ENCODE assay signal across 18 cellular contexts in the genomic region with DNA sequence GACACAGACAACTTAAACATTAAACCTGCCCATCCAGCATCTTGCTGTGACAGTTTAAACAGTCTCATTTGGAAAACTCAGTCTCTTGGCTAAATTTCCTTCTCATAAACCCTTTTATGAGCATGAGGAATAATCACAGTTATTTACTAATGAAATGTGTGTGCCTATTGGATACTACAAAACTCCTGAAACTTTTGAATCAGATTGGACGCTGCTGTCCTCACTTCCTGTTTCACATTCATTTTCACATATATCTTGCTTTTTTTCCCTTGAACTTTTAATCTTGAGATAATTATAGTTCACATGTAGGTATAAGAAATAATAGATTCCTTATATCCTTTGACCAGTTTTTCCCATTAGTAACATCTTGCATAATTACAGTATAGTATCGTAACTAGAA.
"Had no signal": no experiment of that assay in that cellular context is flagged by ENCODE, and none has a peak within 500 bp of the region (broad histone marks: within the 10 kb centered on the region; RNA-seq: fewer than 3 reads in every experiment).

No MANE protein-coding gene starts in this region.

- DNase-seq: activated CD4-positive, alpha-beta T cell treated with anti-CD3 and anti-CD28 coated beads, Interleukin-2, amount 10 ng/mL, durations not matched to agents 7 days and 5 days; activated CD4-positive, CD25-positive, alpha-beta regulatory T cell treated with anti-CD3 and anti-CD28 coated beads, Interleukin-2, amount 50 U/mL, for 72 hours; activated CD8-positive, alpha-beta memory T cell treated with anti-CD3 and anti-CD28 coated beads, Interleukin-2, amount 10 ng/mL, durations not matched to agents 7 days and 5 days; activated CD8-positive, alpha-beta T cell treated with anti-CD3 and anti-CD28 coated beads for 36 hours; activated gamma-delta T cell; activated T-cell treated with anti-CD3 and anti-CD28 coated beads for 4 hours; anterior cingulate cortex; heart left ventricle; left ventricle myocardium superior; mammary epithelial cell; midbrain; stimulated activated CD4-positive, alpha-beta T cell treated with anti-CD3 and anti-CD28 coated beads, Interleukin-2, amount 100 ng/mL, for 48 hours; stimulated activated naive CD8-positive, alpha-beta T cell treated with anti-CD3 and anti-CD28 coated beads, Interleukin-15, Interleukin-2, amounts not matched to agents 100 U/mL and 50 U/mL, for 24 hours; upper lobe of right lung; WERI-Rb-1 had no signal

- H3K27ac ChIP-seq: heart left ventricle, upper lobe of right lung, WERI-Rb-1 had no signal

- H3K4me1 ChIP-seq: upper lobe of right lung had no signal

- ATAC-seq: activated CD8-positive, alpha-beta memory T cell treated with anti-CD3 and anti-CD28 coated beads, Interleukin-2, amount 10 ng/mL, durations not matched to agents 7 days and 5 days; activated CD8-positive, alpha-beta T cell treated with anti-CD3 and anti-CD28 coated beads for 36 hours; natural killer cell treated with Interleukin-12 subunit alpha and Interleukin-12 subunit beta and Interleukin-15 and Interleukin-18, amount 100 ng/mL, for 72 hours; stimulated activated naive CD8-positive, alpha-beta T cell treated with anti-CD3 and anti-CD28 coated beads, Interleukin-15, Interleukin-2, amounts not matched to agents 100 U/mL and 50 U/mL, for 24 hours; upper lobe of right lung had no signal

- H3K4me3 ChIP-seq: heart left ventricle, upper lobe of right lung had no signal

- H3K9me3 ChIP-seq: upper lobe of right lung had no signal

- H3K36me3 ChIP-seq: heart left ventricle, upper lobe of right lung had no signal

- H3K27me3 ChIP-seq: heart left ventricle, upper lobe of right lung had no signal

- FAIRE-seq: islet of Langerhans, TTC549 had no signal
